In genomic region chr1:230746617-230747016, GRCh38 we compare ENCODE assay signal across 22 cellular contexts. TPM values are rescaled to one million over a fixed set of nuclear protein-coding genes. Genes with fewer than 3 reads are reported as not detected.
"Had no signal": no experiment of that assay in that cellular context is flagged by ENCODE, and none has a peak within 500 bp of the region (broad histone marks: within the 10 kb centered on the region; RNA-seq: fewer than 3 reads in every experiment).

No MANE protein-coding gene starts in this region.

- DNase-seq: activated B cell treated with CpG ODN at 0.5 μM for 24 hours; activated CD4-positive, alpha-beta memory T cell treated with anti-CD3 and anti-CD28 coated beads, Interleukin-2, amount 10 ng/mL, durations not matched to agents 7 days and 5 days; activated CD4-positive, alpha-beta T cell treated with anti-CD3 and anti-CD28 coated beads for 48 hours; activated naive CD4-positive, alpha-beta T cell treated with Interleukin-2 at 50 U/mL for 16 hours; activated naive CD8-positive, alpha-beta T cell treated with anti-CD3 and anti-CD28 coated beads, Interleukin-2, amount 10 ng/mL, durations not matched to agents 7 days and 5 days; activated T-cell treated with anti-CD3 and anti-CD28 coated beads, Interleukin-2, amount 50 U/mL, for 1 hour; foreskin keratinocyte; kidney; left lung; mammary epithelial cell; naive thymus-derived CD4-positive, alpha-beta T cell; stimulated activated CD8-positive, alpha-beta memory T cell treated with anti-CD3 and anti-CD28 coated beads, Interleukin-4, amount 100 ng/mL, for 48 hours; stimulated activated naive CD4-positive, alpha-beta T cell; thyroid gland had no signal

- H3K4me3 ChIP-seq: coronary artery, thyroid gland had no signal

- H3K27me3 ChIP-seq: foreskin keratinocyte, left lung, neutrophil, thyroid gland had no signal

- H3K9me3 ChIP-seq: left lung, neutrophil, thyroid gland had no signal

- H3K4me1 ChIP-seq: foreskin keratinocyte, left lung had no signal

- H3K27ac ChIP-seq: coronary artery, foreskin keratinocyte, left lung, neutrophil, parathyroid adenoma, thyroid gland had no signal

- ATAC-seq: activated T-helper 17 cell treated with anti-CD3 and anti-CD28 coated beads, Interleukin-2, amount 50 U/mL, for 72 hours; foreskin keratinocyte; naive thymus-derived CD4-positive, alpha-beta T cell had no signal

- H3K36me3 ChIP-seq: left lung, neutrophil, thyroid gland had no signal

RNA-seq across cellular contexts. Expression of gene CAPN9, which starts 0.6 kb away (rescaled TPM):
- total RNA-seq: activated B cell treated with CpG ODN at 0.5 μM for 24 hours; activated CD4-positive, alpha-beta memory T cell treated with anti-CD3 and anti-CD28 coated beads, Interleukin-2, amount 10 ng/mL, durations not matched to agents 7 days and 5 days; activated naive CD8-positive, alpha-beta T cell treated with anti-CD3 and anti-CD28 coated beads, Interleukin-2, amount 10 ng/mL, durations not matched to agents 7 days and 5 days; activated T-helper 17 cell treated with anti-CD3 and anti-CD28 coated beads, Interleukin-2, amount 50 U/mL, for 72 hours; epithelial cell of proximal tubule; foreskin keratinocyte; mammary epithelial cell; mononuclear cell; naive thymus-derived CD4-positive, alpha-beta T cell; subcutaneous adipose tissue; thyroid gland had no signal
- polyA plus RNA-seq: fibroblast of lung, foreskin keratinocyte, mammary epithelial cell had no signal

RNA-seq across cellular contexts. Expression of gene AGT, which starts 32.7 kb away (rescaled TPM):
- total RNA-seq: activated B cell treated with CpG ODN at 0.5 μM for 24 hours; activated CD4-positive, alpha-beta memory T cell treated with anti-CD3 and anti-CD28 coated beads, Interleukin-2, amount 10 ng/mL, durations not matched to agents 7 days and 5 days; activated naive CD8-positive, alpha-beta T cell treated with anti-CD3 and anti-CD28 coated beads, Interleukin-2, amount 10 ng/mL, durations not matched to agents 7 days and 5 days; activated T-helper 17 cell treated with anti-CD3 and anti-CD28 coated beads, Interleukin-2, amount 50 U/mL, for 72 hours; foreskin keratinocyte; mononuclear cell; naive thymus-derived CD4-positive, alpha-beta T cell had no signal
- polyA plus RNA-seq: foreskin keratinocyte; mammary epithelial cell; naive thymus-derived CD4-positive, alpha-beta T cell had no signal
